Comparison of ENCODE assay signal across 1 cellular context in genomic region chr2:229282758-229283546, GRCh38.
TF ChIP-seq lines count a peak whose summit lies in the region.

No MANE protein-coding gene starts in this region.

TF ChIP-seq in HepG2, 621 proteins besides CTCF, POLR2A, EP300 and RAD21:
- no peak for TF ChIP-seq HINFP (CRISPR knock-in tag; IDR thresholded peaks at IDR 0.05; ENCODE audit: low read depth)
- no peak for TF ChIP-seq ARID4A (CRISPR knock-in tag; IDR thresholded peaks at IDR 0.05; ENCODE audit: borderline replicate concordance)
- no peak for TF ChIP-seq ZNF30 (CRISPR knock-in tag; IDR thresholded peaks at IDR 0.05)
- TF ChIP-seq ZNF253 (CRISPR knock-in tag; IDR thresholded peaks at IDR 0.05; ENCODE audit: borderline replicate concordance): no peak
- TF ChIP-seq ARNT2 (CRISPR knock-in tag; IDR thresholded peaks at IDR 0.05; ENCODE audit: low read depth): no peak
- TF ChIP-seq ZNF207 (IDR thresholded peaks at IDR 0.05; ENCODE audit: borderline replicate concordance): no peak
- TF ChIP-seq TCF12 (IDR thresholded peaks at IDR 0.05): no peak
- no peak for TF ChIP-seq TCF12 (CRISPR knock-in tag; IDR thresholded peaks at IDR 0.05)
- no peak for TF ChIP-seq ATF3 (CRISPR knock-in tag; IDR thresholded peaks at IDR 0.05)
- no peak for TF ChIP-seq RFX1 (IDR thresholded peaks at IDR 0.05)
- TF ChIP-seq CENPBD1 (CRISPR knock-in tag; IDR thresholded peaks at IDR 0.05; ENCODE audit: borderline replicate concordance, low read depth): no peak
- TF ChIP-seq ISL2 (CRISPR knock-in tag; IDR thresholded peaks at IDR 0.05): no peak
- no peak for TF ChIP-seq ZNF766 (CRISPR knock-in tag; IDR thresholded peaks at IDR 0.05; ENCODE audit: borderline replicate concordance)
TF ChIP-seq in HepG2: peak in this region for 0.
